ENCODE assay signal across 15 cellular contexts in the genomic region with DNA sequence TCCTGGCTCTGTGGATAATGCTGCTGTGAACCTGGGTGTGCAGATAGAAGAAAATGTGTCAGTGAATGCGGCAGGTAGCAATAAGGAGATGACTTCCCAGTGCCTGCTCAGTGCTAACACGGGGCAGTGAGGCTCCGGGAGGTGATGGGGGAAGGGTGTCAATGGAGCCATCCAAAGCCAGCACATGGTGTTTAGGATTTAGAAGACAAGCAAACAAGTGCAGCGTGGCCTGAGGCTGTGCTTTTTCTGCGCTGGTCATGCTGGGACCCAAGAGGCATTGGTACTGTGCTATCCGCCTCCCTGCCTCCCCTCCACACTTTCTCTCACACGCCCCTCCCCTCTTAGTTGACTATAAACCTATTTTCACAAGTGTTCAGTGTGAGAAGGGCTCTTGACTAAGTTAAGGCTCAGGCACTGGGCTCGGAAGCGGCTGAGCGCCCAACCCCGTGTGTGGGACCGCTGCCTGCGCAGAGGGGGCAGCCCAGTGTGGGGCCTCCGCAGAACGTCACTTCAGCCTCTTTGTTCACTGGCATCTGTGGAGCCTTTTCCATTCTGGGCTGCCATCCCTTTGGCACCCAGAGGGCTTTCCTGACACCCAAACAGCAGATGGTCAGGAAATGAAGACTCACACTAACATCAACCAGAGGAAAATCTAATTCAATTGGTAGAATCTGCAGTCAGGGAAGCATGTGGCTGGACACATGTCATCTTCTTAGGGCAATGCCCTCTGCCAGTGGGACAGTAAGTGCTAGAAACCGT. TPM values are rescaled to one million over a fixed set of nuclear protein-coding genes. Genes with fewer than 3 reads are reported as not detected.
DNase-seq lines count a peak whose midpoint lies in the region; ATAC-seq lines count a peak whose summit lies in the region.
"Had no signal": no experiment of that assay in that cellular context is flagged by ENCODE, and none has a peak within 500 bp of the region (broad histone marks: within the 10 kb centered on the region; RNA-seq: fewer than 3 reads in every experiment).

No MANE protein-coding gene starts in this region.

- DNase-seq in C1 segment of cervical spinal cord (lab: John Stamatoyannopoulos, UW) (peak in 11 of 14 donors; percentile 26 to 96 (median 61)), ELF-1 (ENCODE audit: low read depth, low spot score) (peak; percentile 38), midbrain (lab: John Stamatoyannopoulos, UW) (peak; percentile 73)
- no peak for DNase-seq in activated naive CD4-positive, alpha-beta T cell treated with anti-CD3 and anti-CD28 coated beads, Interleukin-2, amount 50 U/mL, for 72 hours (ENCODE audit: low spot score in 2 of 2)
- no peak for DNase-seq in stimulated activated CD4-positive, alpha-beta T cell treated with anti-CD3 and anti-CD28 coated beads, Interleukin-2, amount 100 ng/mL, for 48 hours
- DNase-seq: CD4-positive, alpha-beta T cell; GF-D8; glutamatergic neuron; H9; NCI-H2029; OCI-M1 had no signal

- peak overlapping the region; percentile 89 to 91 for H3K27ac Mint-ChIP-seq in activated naive CD4-positive, alpha-beta T cell treated with anti-CD3 and anti-CD28 coated beads, Interleukin-2, amount 50 U/mL, for 72 hours
- H3K27ac Mint-ChIP-seq: CD4-positive, alpha-beta T cell; WTC11 had no signal

- peaks cover 0 to 6% of the 10 kb centered on the region in 2 donors for H3K36me3 Mint-ChIP-seq in activated naive CD4-positive, alpha-beta T cell treated with anti-CD3 and anti-CD28 coated beads, Interleukin-2, amount 50 U/mL, for 72 hours
- H3K36me3 Mint-ChIP-seq: WTC11 had no signal

- H3K9me3 Mint-ChIP-seq in activated naive CD4-positive, alpha-beta T cell treated with anti-CD3 and anti-CD28 coated beads, Interleukin-2, amount 50 U/mL, for 72 hours, result no peaks in the 10 kb centered on the region
- H3K9me3 Mint-ChIP-seq: CD4-positive, alpha-beta T cell; H9; WTC11 had no signal

- peak in 1 of 2 donors; percentile 35 for ATAC-seq in activated naive CD4-positive, alpha-beta T cell treated with anti-CD3 and anti-CD28 coated beads, Interleukin-2, amount 50 U/mL, for 72 hours
- ATAC-seq in GM19463 (IDR thresholded peaks at IDR 0.05; ENCODE audit: unreplicated experiment), result no peak
- ATAC-seq in HG03175 (IDR thresholded peaks at IDR 0.05; ENCODE audit: unreplicated experiment), result no peak
- ATAC-seq: WTC11 had no signal

RNA-seq across cellular contexts. Expression of gene NINJ1, which starts 21.8 kb away (rescaled TPM):
- total RNA-seq in activated naive CD4-positive, alpha-beta T cell treated with anti-CD3 and anti-CD28 coated beads, Interleukin-2, amount 50 U/mL, for 72 hours, result 10 to 100 TPM; 81.0 to 84.8 TPM

RNA-seq across cellular contexts. Expression of gene WNK2, which starts 28.0 kb away (rescaled TPM):
- 1 to 10 TPM; 2.6 to 3.8 TPM for total RNA-seq in activated naive CD4-positive, alpha-beta T cell treated with anti-CD3 and anti-CD28 coated beads, Interleukin-2, amount 50 U/mL, for 72 hours
- total RNA-seq: LHCN-M2 had no signal

RNA-seq across cellular contexts. Expression of gene CARD19, which starts 59.9 kb away (rescaled TPM):
- total RNA-seq in activated naive CD4-positive, alpha-beta T cell treated with anti-CD3 and anti-CD28 coated beads, Interleukin-2, amount 50 U/mL, for 72 hours, result 10 to 100 TPM; 58.1 to 82.6 TPM

Comparison
In these comparisons a context has a peak if more than half of its experiments do, and no peak if none do; other contexts are left out.
1. DNase-seq: peak in C1 segment of cervical spinal cord (11 of 14), ELF-1 (single experiment) and midbrain (single experiment); none in activated naive CD4-positive, alpha-beta T cell treated with anti-CD3 and anti-CD28 coated beads, Interleukin-2, amount 50 U/mL, for 72 hours (0 of 2) and stimulated activated CD4-positive, alpha-beta T cell treated with anti-CD3 and anti-CD28 coated beads, Interleukin-2, amount 100 ng/mL, for 48 hours (0 of 2).